Comparison of ENCODE assay signal across 15 cellular contexts in the genomic region with DNA sequence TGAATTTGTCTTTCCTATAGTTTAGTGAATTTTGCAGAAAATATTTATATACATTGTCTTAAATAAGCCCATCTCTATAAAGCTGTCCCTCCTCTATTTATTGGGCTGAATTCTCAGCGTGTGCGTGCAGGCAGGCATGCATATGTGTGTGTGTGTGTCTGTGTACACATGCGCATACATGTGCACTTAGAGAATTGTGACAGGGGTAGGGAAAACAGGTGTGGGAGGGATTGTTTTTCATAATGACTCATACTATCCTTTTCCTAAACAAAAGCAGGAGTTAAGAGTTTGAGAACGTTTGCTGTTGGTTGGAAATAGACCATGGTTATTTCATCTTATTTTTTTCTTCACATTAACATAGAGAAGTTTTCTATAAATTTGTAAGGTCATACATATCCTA. TPM values are rescaled to one million over a fixed set of nuclear protein-coding genes. Genes with fewer than 3 reads are reported as not detected.
A peak's percentile ranks its signal among the peaks of the same experiment; 100 is the strongest.
DNase-seq lines count a peak whose midpoint lies in the region; ATAC-seq, FAIRE-seq and TF ChIP-seq lines count a peak whose summit lies in the region.
"Had no signal": no experiment of that assay in that cellular context is flagged by ENCODE, and none has a peak within 500 bp of the region (broad histone marks: within the 10 kb centered on the region; RNA-seq: fewer than 3 reads in every experiment).

No MANE protein-coding gene starts in this region.

- no peaks in the 10 kb centered on the region for H3K36me3 ChIP-seq in mammary epithelial cell (ENCODE audit: insufficient read depth, low read length)
- H3K36me3 ChIP-seq in suprapubic skin, result no peaks in the 10 kb centered on the region
- no peaks in the 10 kb centered on the region for H3K36me3 ChIP-seq in small intestine (ENCODE audit: control insufficient read depth in 2 of 2, insufficient read depth in 2 of 2, low read length in 2 of 2)

- TF ChIP-seq EP300 in suprapubic skin (IDR thresholded peaks at IDR 0.05), result no peak

- no peaks in the 10 kb centered on the region for H3K79me2 ChIP-seq in mammary epithelial cell (ENCODE audit: insufficient read depth, low read length)

- no TSS peak for BruUV-seq in mammary epithelial cell (replicated peaks; lab: Mats Ljungman, UMichigan)

- H4K20me1 ChIP-seq in mammary epithelial cell (ENCODE audit: insufficient read depth, low read length), result no peaks in the 10 kb centered on the region

- dilution Hi-C loops in mammary epithelial cell (cut with HindIII; ENCODE audit: low sequenced_read_pairs), result no loop called here

- intact Hi-C loops in mammary epithelial cell (cut with micrococcal nuclease), result no loop called here

- WGBS in mammary epithelial cell (ENCODE audit: low coverage, missing lambda C conversion rate), result 74% methylated on average over 4 of the region's 4 CpGs
- WGBS in suprapubic skin, result 42% methylated on average over 4 of the region's 4 CpGs
- WGBS in small intestine, 3 donors, result 72 to 81% (median 73%) methylated on average over 4 of the region's 4 CpGs

- H3K27me3 ChIP-seq in mammary epithelial cell (ENCODE audit: insufficient read depth, low read length) (no peaks in the 10 kb centered on the region), suprapubic skin (no peaks in the 10 kb centered on the region), small intestine (ENCODE audit: control insufficient read depth in 2 of 2, insufficient read depth in 2 of 2, low read length in 2 of 2) (no peaks in the 10 kb centered on the region)

- H3K4me1 ChIP-seq in mammary epithelial cell (ENCODE audit: insufficient read depth, low read length), result peaks cover 14% of the 10 kb centered on the region
- peaks cover 21% of the 10 kb centered on the region for H3K4me1 ChIP-seq in suprapubic skin
- no peaks in the 10 kb centered on the region for H3K4me1 ChIP-seq in small intestine (ENCODE audit: control insufficient read depth in 2 of 2, insufficient read depth in 1 of 2, low read depth in 1 of 2, low read length in 1 of 2)

- in situ Hi-C loops in mammary epithelial cell (cut with MboI; ENCODE audit: low sequenced_read_pairs in 2 of 2), result loop anchor here in 1 of 2 donors (5.0 kb wide), 1 partner anchor 101 kb away; no protein-coding TSS in a partner anchor

- no peak for TF ChIP-seq CTCF in mammary epithelial cell (conservative IDR thresholded peaks at IDR 0.05 in 1 of 2, IDR thresholded peaks at IDR 0.05 in 1 of 2; ENCODE audit: extremely low read depth in 1 of 2, insufficient read depth in 1 of 2, low read depth in 1 of 2, low read length in 2 of 2)
- no peak for TF ChIP-seq CTCF in suprapubic skin (IDR thresholded peaks at IDR 0.05)

- ATAC-seq in HG03469 (IDR thresholded peaks at IDR 0.05; ENCODE audit: unreplicated experiment), result no peak
- ATAC-seq: WTC11 had no signal

- no peaks in the 10 kb centered on the region for H3K9me3 ChIP-seq in mammary epithelial cell (replicated peaks; ENCODE audit: insufficient read depth, low read length)
- no peaks in the 10 kb centered on the region for H3K9me3 ChIP-seq in suprapubic skin
- no peaks in the 10 kb centered on the region for H3K9me3 ChIP-seq in small intestine (ENCODE audit: control insufficient read depth, low read depth)

- peak overlapping the region; percentile 35 for H3K4me2 ChIP-seq in mammary epithelial cell (ENCODE audit: insufficient read depth, low read depth, low read length)

- H3K9ac ChIP-seq in mammary epithelial cell (ENCODE audit: insufficient read depth, low read length), result no peak overlapping the region

- H3K27ac ChIP-seq in mammary epithelial cell (ENCODE audit: insufficient read depth, low read depth, low read length) (peak overlapping the region; percentile 86), suprapubic skin (peak overlapping the region; percentile 81), small intestine (ENCODE audit: low read depth in 1 of 2, low read length in 1 of 2) (no peak overlapping the region)

- no peak for FAIRE-seq in small intestine (lab: Jason Lieb, UNC)

- DNase-seq in NCI-H510A treated with DMSO at 0.1 percent for 48 hours (lab: John Stamatoyannopoulos, UW) (peak; percentile 84), NCI-H510A (lab: John Stamatoyannopoulos, UW) (no peak), NCI-H2196 (lab: John Stamatoyannopoulos, UW; ENCODE audit: unreplicated experiment) (peak; percentile 68), mammary epithelial cell (peak; percentile 42), suprapubic skin (ENCODE audit: low spot score in 2 of 2) (no peak), small intestine (no peak), nucleus accumbens (lab: John Stamatoyannopoulos, UW) (no peak)
- DNase-seq: COR-L47; H7; islet precursor cell; stimulated activated CD4-positive, alpha-beta T cell treated with anti-CD3 and anti-CD28 coated beads, Interleukin-15, amount 100 ng/mL, for 24 hours had no signal

- H3K4me3 ChIP-seq in mammary epithelial cell (replicated peaks in 1 of 3; ENCODE audit: insufficient read depth in 1 of 3, low read depth in 2 of 3, low read length in 3 of 3) (no peak overlapping the region), suprapubic skin (no peak overlapping the region), small intestine (ENCODE audit: low read depth in 1 of 2, low read length in 2 of 2) (no peak overlapping the region)

- no peak for TF ChIP-seq POLR2A in suprapubic skin (IDR thresholded peaks at IDR 0.05)

- no peak overlapping the region for H2AFZ ChIP-seq in mammary epithelial cell (ENCODE audit: low read depth, low read length)

- CTCF ChIA-PET in mammary epithelial cell (lab: Charles Lee; ENCODE audit: low non-redundant PET), result interaction anchor here (0.7 kb wide), 1 partner anchor 8 kb away, joined by 3 read pairs; no protein-coding TSS in a partner anchor

RNA-seq across cellular contexts. Expression of gene FABP7, which starts 43.4 kb away (rescaled TPM):
- total RNA-seq in mammary epithelial cell, result not detected
- polyA plus RNA-seq in mammary epithelial cell, result not detected
- not detected for polyA minus RNA-seq in mammary epithelial cell
- total RNA-seq in suprapubic skin, result 10 to 100 TPM; 11.8 to 35.6 (median 22.9) TPM
- polyA plus RNA-seq in small intestine, result 1 to 10 TPM in 1 of 3 donors, under 1 TPM in 1, not detected in 1; 0.67 to 1.6 TPM
- total RNA-seq: cardiac septum, glomerular endothelial cell had no signal

RNA-seq across cellular contexts. Expression of gene SMPDL3A, which starts 52.9 kb away (rescaled TPM):
- total RNA-seq in mammary epithelial cell (1 to 10 TPM; 4.5 to 7.3 TPM), suprapubic skin (100 to 1,000 TPM in 1 of 4 donors, 10 to 100 TPM in 3; 82.5 to 111 (median 91.8) TPM)
- polyA plus RNA-seq in mammary epithelial cell (4.8 TPM), small intestine (10 to 100 TPM; 21.0 to 72.1 (median 65.3) TPM)
- polyA minus RNA-seq in mammary epithelial cell, result 0.78 TPM

Comparison
In these comparisons a context has a peak if more than half of its experiments do, and no peak if none do; other contexts are left out.
1. DNase-seq: peak in NCI-H510A treated with DMSO at 0.1 percent for 48 hours (single experiment), NCI-H2196 (single experiment) and mammary epithelial cell (single experiment); none in NCI-H510A (single experiment), suprapubic skin (0 of 2), small intestine (single experiment) and nucleus accumbens (0 of 56).
2. H3K27ac ChIP-seq: peak in mammary epithelial cell (single experiment) and suprapubic skin (single experiment); none in small intestine (0 of 2).
3. RNA of gene FABP7, which starts 43.4 kb away (total RNA-seq): 11.8 to 35.6 TPM in suprapubic skin; not detected in mammary epithelial cell; every median in the first group is over 10 times any median in the second.
4. RNA of gene SMPDL3A, which starts 52.9 kb away (total RNA-seq): 82.5 to 111 TPM in suprapubic skin; 4.5 to 7.3 TPM in mammary epithelial cell; every median in the first group is over 10 times any median in the second.